8 cellular contexts compared by ENCODE assay signal in the genomic region with DNA sequence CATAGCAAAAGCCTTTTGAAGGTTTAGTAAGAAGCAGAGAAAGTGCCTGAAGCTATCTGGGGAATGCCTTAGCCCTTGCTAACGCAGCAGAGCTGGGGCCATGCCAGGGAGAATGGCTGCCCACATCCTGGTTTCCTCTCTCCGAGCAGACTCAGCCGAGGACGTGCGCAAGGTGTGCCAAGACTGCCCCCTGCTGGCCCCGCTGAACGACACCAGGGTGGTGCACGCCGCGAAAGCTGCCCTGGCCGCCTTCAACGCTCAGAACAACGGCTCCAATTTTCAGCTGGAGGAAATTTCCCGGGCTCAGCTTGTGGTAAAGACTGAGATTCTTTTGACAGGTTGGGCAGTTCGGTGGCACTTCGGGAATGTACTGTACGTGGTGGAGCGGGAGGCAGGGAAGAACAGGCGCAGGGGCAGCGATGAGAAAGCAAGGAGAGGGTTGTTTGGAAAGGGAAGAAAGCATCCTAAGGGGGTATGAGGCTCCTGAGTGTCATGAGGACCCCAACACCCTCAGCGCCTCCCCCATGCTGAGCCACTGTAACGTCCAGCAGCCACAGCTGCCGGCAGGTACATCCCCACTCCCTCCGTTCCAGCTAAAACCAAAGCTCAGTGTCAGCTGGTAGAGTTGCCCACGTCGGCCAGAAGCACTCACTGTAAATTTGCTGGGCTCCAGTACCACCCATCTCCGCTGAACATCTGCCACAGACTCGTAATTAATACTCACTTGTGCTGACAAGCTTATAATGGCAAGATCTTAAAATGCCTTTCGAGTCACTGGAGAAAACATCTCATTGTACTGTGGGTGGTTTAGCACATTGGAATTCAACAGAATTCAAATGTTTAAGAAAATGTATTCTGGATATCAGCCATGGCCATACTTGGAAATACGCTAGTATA. TPM values are rescaled to one million over a fixed set of nuclear protein-coding genes. Genes with fewer than 3 reads are reported as not detected.
A peak's percentile ranks its signal among the peaks of the same experiment; 100 is the strongest.
DNase-seq lines count a peak whose midpoint lies in the region; ATAC-seq lines count a peak whose summit lies in the region.

No MANE protein-coding gene starts in this region.

- POLR2A ChIA-PET in activated CD4-positive, alpha-beta memory T cell treated with anti-CD3 and anti-CD28 coated beads, Interleukin-2, amount 10 ng/mL, durations not matched to agents 7 days and 5 days (lab: Charles Lee): interaction anchor here (0.7 to 3.7 kb wide), 13 partner anchors 21 to 210 kb away, joined by 3 to 27 read pairs (median 4); partner anchors contain the start of genes DNAJB11, EIF4A2 and TBCCD1

- no peaks in the 10 kb centered on the region for H3K36me3 Mint-ChIP-seq in activated CD4-positive, alpha-beta memory T cell treated with anti-CD3 and anti-CD28 coated beads, Interleukin-2, amount 10 ng/mL, durations not matched to agents 7 days and 5 days (ENCODE audit: low read depth)

- H3K4me1 Mint-ChIP-seq in activated CD4-positive, alpha-beta memory T cell treated with anti-CD3 and anti-CD28 coated beads, Interleukin-2, amount 10 ng/mL, durations not matched to agents 7 days and 5 days: peaks cover 24% of the 10 kb centered on the region

- H3K27ac Mint-ChIP-seq in activated CD4-positive, alpha-beta memory T cell treated with anti-CD3 and anti-CD28 coated beads, Interleukin-2, amount 10 ng/mL, durations not matched to agents 7 days and 5 days: no peak overlapping the region

- peak overlapping the region; percentile 9 for H3K4me3 Mint-ChIP-seq in activated CD4-positive, alpha-beta memory T cell treated with anti-CD3 and anti-CD28 coated beads, Interleukin-2, amount 10 ng/mL, durations not matched to agents 7 days and 5 days

- peak; percentile 56 for DNase-seq in CMK (ENCODE audit: low read depth)
- DNase-seq in HK-2 (ENCODE audit: unreplicated experiment): peak; percentile 97
- DNase-seq in NCI-H82 (lab: John Stamatoyannopoulos, UW): peak; percentile 80
- peak; percentile 87 for DNase-seq in activated CD4-positive, alpha-beta memory T cell treated with anti-CD3 and anti-CD28 coated beads, Interleukin-2, amount 10 ng/mL, durations not matched to agents 7 days and 5 days
- DNase-seq in ecto neural progenitor cell (ENCODE audit: low spot score): peak; percentile 84
- DNase-seq in medulla oblongata (ENCODE audit: extremely low spot score): peak; percentile 82
- DNase-seq in stimulated activated CD8-positive, alpha-beta memory T cell treated with anti-CD3 and anti-CD28 coated beads, Interleukin-15, amount 100 ng/mL, for 1 hour (ENCODE audit: low read depth): peak; percentile 62

- peak; percentile 91 for ATAC-seq in GM19467 (IDR thresholded peaks at IDR 0.05; ENCODE audit: unreplicated experiment)

- peaks cover 40% of the 10 kb centered on the region for H3K27me3 Mint-ChIP-seq in activated CD4-positive, alpha-beta memory T cell treated with anti-CD3 and anti-CD28 coated beads, Interleukin-2, amount 10 ng/mL, durations not matched to agents 7 days and 5 days

- CTCF ChIA-PET in activated CD4-positive, alpha-beta memory T cell treated with anti-CD3 and anti-CD28 coated beads, Interleukin-2, amount 10 ng/mL, durations not matched to agents 7 days and 5 days (lab: Charles Lee): interaction anchor here (0.5 to 5.4 kb wide), 66 partner anchors 8 to 751 kb away, joined by 3 to 117 read pairs (median 4); partner anchors contain the start of genes DNAJB11, EIF4A2, RTP4 and TBCCD1

- H3K9me3 Mint-ChIP-seq in activated CD4-positive, alpha-beta memory T cell treated with anti-CD3 and anti-CD28 coated beads, Interleukin-2, amount 10 ng/mL, durations not matched to agents 7 days and 5 days: no peaks in the 10 kb centered on the region

RNA-seq across cellular contexts. Expression of gene AHSG, which starts 4.4 kb away (rescaled TPM):
- not detected for total RNA-seq in activated CD4-positive, alpha-beta memory T cell treated with anti-CD3 and anti-CD28 coated beads, Interleukin-2, amount 10 ng/mL, durations not matched to agents 7 days and 5 days

RNA-seq across cellular contexts. Expression of gene FETUB, which starts 22.9 kb away (rescaled TPM):
- not detected for total RNA-seq in activated CD4-positive, alpha-beta memory T cell treated with anti-CD3 and anti-CD28 coated beads, Interleukin-2, amount 10 ng/mL, durations not matched to agents 7 days and 5 days

RNA-seq across cellular contexts. Expression of gene DNAJB11, which starts 46.8 kb away (rescaled TPM):
- 10 to 100 TPM; 50.7 to 55.7 TPM for total RNA-seq in activated CD4-positive, alpha-beta memory T cell treated with anti-CD3 and anti-CD28 coated beads, Interleukin-2, amount 10 ng/mL, durations not matched to agents 7 days and 5 days

RNA-seq across cellular contexts. Expression of gene HRG, which starts 48.5 kb away (rescaled TPM):
- total RNA-seq in activated CD4-positive, alpha-beta memory T cell treated with anti-CD3 and anti-CD28 coated beads, Interleukin-2, amount 10 ng/mL, durations not matched to agents 7 days and 5 days: not detected

RNA-seq across cellular contexts. Expression of gene TBCCD1, which starts 50.1 kb away (rescaled TPM):
- total RNA-seq in activated CD4-positive, alpha-beta memory T cell treated with anti-CD3 and anti-CD28 coated beads, Interleukin-2, amount 10 ng/mL, durations not matched to agents 7 days and 5 days: 10 to 100 TPM; 11.9 to 13.5 TPM

Comparison
In these comparisons a context has a peak if more than half of its experiments do, and no peak if none do; other contexts are left out.
1. Peak in every context shown above with its lines: DNase-seq and ATAC-seq.